1 cellular context compared by ENCODE assay signal in the genomic region with DNA sequence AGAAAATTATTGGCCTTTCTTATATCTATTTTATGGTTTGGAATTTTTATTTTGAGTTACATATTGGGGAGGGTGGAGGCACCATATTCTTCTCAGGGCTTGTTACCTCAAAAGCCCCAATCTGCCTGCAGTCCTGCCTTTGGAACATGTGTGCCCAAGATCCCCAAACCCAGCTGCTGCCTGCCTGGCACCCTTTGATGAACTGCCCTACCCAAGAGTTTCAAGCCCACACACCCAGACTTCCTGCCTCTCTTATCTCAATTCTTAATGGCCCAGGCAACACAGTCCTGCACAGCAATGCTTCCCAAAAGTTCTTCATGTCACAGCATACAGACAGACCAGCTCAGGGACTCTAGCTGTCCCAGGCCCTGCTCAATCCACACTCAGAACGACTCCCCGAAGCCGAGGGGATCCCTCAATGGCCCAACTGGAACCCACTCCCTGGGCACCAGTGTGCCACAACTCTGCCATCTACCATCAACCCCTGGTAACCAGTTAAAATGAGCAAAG.
TF ChIP-seq lines count a peak whose summit lies in the region.

No MANE protein-coding gene starts in this region.

TF ChIP-seq in SK-N-SH treated with all-trans-retinoic acid at 6 μM for 48 hours, 23 proteins besides CTCF, POLR2A, EP300 and RAD21 (continued from another document):
- no peak for TF ChIP-seq PATZ1 (CRISPR knock-in tag; IDR thresholded peaks at IDR 0.05; ENCODE audit: borderline replicate concordance)
- no peak for TF ChIP-seq TOX (CRISPR knock-in tag; IDR thresholded peaks at IDR 0.05; ENCODE audit: borderline replicate concordance)
- no peak for TF ChIP-seq SNAI2 (CRISPR knock-in tag; IDR thresholded peaks at IDR 0.05)
- no peak for TF ChIP-seq ZNF565 (CRISPR knock-in tag; conservative IDR thresholded peaks at IDR 0.05; ENCODE audit: low read depth)
- no peak for TF ChIP-seq ISL1 (CRISPR knock-in tag; IDR thresholded peaks at IDR 0.05)
- no peak for TF ChIP-seq GLIS3 (CRISPR knock-in tag; IDR thresholded peaks at IDR 0.05)
- no peak for TF ChIP-seq RARB (CRISPR knock-in tag; IDR thresholded peaks at IDR 0.05)
- no peak for TF ChIP-seq ZNF8 (CRISPR knock-in tag; IDR thresholded peaks at IDR 0.05)
- TF ChIP-seq BACH2 (CRISPR knock-in tag; IDR thresholded peaks at IDR 0.05; ENCODE audit: borderline replicate concordance) = no peak
- TF ChIP-seq ZNF70 (CRISPR knock-in tag; IDR thresholded peaks at IDR 0.05) = no peak
